In the genomic region with DNA sequence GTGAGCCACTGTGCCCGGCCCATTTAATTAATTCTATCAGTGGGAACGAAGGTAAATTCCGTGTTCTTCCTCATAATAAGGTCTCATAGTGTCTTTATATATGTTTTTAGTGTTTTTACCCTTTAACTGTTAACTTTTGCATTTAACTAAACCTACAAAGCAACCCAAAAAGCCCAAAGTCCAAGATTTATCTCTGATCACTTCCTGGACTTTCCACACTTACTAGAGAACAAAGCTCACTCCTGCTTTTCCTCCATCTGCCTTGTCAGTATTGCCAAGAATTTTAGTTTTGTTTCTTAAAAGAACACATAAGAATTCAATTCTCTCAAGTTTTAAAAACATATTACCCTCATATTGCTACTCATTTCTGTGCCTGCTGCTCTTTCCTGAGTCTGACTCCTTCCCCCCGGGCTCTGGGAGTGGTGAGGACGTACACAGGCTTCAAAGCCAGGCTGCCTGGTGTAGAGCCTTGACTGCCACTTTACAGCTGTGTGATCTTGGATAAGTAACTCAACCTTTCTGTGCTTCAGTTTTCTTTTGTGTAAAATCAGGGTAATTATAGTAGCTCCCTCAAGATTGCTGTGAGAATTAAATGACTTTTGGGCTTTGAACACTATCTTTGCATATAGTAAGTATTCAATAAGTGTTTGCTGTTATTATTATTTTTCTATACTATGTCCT, we compare ENCODE assay signal across 20 cellular contexts. TPM values are rescaled to one million over a fixed set of nuclear protein-coding genes. Genes with fewer than 3 reads are reported as not detected.
A peak's percentile ranks its signal among the peaks of the same experiment; 100 is the strongest.
DNase-seq lines count a peak whose midpoint lies in the region; ATAC-seq, FAIRE-seq and TF ChIP-seq lines count a peak whose summit lies in the region.
"Had no signal": no experiment of that assay in that cellular context is flagged by ENCODE, and none has a peak within 500 bp of the region (broad histone marks: within the 10 kb centered on the region; RNA-seq: fewer than 3 reads in every experiment).

No MANE protein-coding gene starts in this region.

- H3K4me1 ChIP-seq in K562 (replicated peaks in 1 of 2; ENCODE audit: control insufficient read depth in 2 of 2, insufficient read depth in 2 of 2, low read length in 2 of 2): no peaks in the 10 kb centered on the region
- H3K4me1 ChIP-seq in pancreas: no peaks in the 10 kb centered on the region
- H3K4me1 ChIP-seq in endodermal cell (ENCODE audit: control insufficient read depth, insufficient read depth, low read length): no peaks in the 10 kb centered on the region
- H3K4me1 ChIP-seq: A549 had no signal

- no peaks in the 10 kb centered on the region for H3K79me2 ChIP-seq in K562 (ENCODE audit: control insufficient read depth, insufficient read depth, low read length)

- H3K4me1 Mint-ChIP-seq in activated T-cell treated with anti-CD3 and anti-CD28 coated beads, Interleukin-2, amount 50 U/mL, for 4 hours (ENCODE audit: low read depth): peaks cover 23% of the 10 kb centered on the region
- H3K4me1 Mint-ChIP-seq in endodermal cell: no peaks in the 10 kb centered on the region

- BruUV-seq in K562 (replicated peaks; lab: Mats Ljungman, UMichigan): no TSS peak

- no peak for TF ChIP-seq RAD21 in K562 (CRISPR knock-in tag; conservative IDR thresholded peaks at IDR 0.05 in 1 of 2, IDR thresholded peaks at IDR 0.05 in 1 of 2)

- H3K27me3 Mint-ChIP-seq in activated T-cell treated with anti-CD3 and anti-CD28 coated beads, Interleukin-2, amount 50 U/mL, for 4 hours (ENCODE audit: low read depth): no peaks in the 10 kb centered on the region
- peaks cover 8% of the 10 kb centered on the region for H3K27me3 Mint-ChIP-seq in endodermal cell (ENCODE audit: insufficient read depth)
- H3K27me3 Mint-ChIP-seq: CD4-positive, alpha-beta T cell had no signal

- WGBS in K562 (ENCODE audit: insufficient coverage, low coverage, missing lambda C conversion rate): under 1% methylated on average over 5 of the region's 5 CpGs
- 37 to 41% methylated on average over 5 of the region's 5 CpGs for whole genome bisulfite sequencing in pancreas, 2 donors
- 80 to 90% methylated on average over 1 to 2 of the region's 5 CpGs for WGBS in endodermal cell (ENCODE audit: insufficient coverage in 1 of 2, insufficient read length in 1 of 2), 2 experiments

- H3K27me3 ChIP-seq in K562 (ENCODE audit: control insufficient read depth in 2 of 2, insufficient read depth in 2 of 2, low read length in 2 of 2) (peaks cover 3 to 13% of the 10 kb centered on the region in 2 experiments; a peak in 1 of 5 replicates), pancreas (no peaks in the 10 kb centered on the region), endodermal cell (ENCODE audit: control insufficient read depth, insufficient read depth, low read length, poor library complexity, severe bottlenecking) (no peaks in the 10 kb centered on the region)

- H3K4me3 Mint-ChIP-seq in activated T-cell treated with anti-CD3 and anti-CD28 coated beads, Interleukin-2, amount 50 U/mL, for 4 hours: peak overlapping the region; percentile 22
- H3K4me3 Mint-ChIP-seq in endodermal cell: no peak overlapping the region
- H3K4me3 Mint-ChIP-seq: HFFc6 had no signal

- intact Hi-C loops in K562 (cut with micrococcal nuclease) (no loop called here), pancreas (cut with DNase I) (no loop called here)

- in situ Hi-C loops in K562 (cut with MboI): no loop called here

- H2AFZ ChIP-seq in K562 (ENCODE audit: low read depth, low read length): no peak overlapping the region

- no peaks in the 10 kb centered on the region for H4K20me1 ChIP-seq in K562 (replicated peaks; ENCODE audit: control insufficient read depth, insufficient read depth, low read length)

- H3K4me3 ChIP-seq in K562: no peak overlapping the region
- H3K4me3 ChIP-seq in pancreas: no peak overlapping the region
- H3K4me3 ChIP-seq in endodermal cell (ENCODE audit: low read length): no peak overlapping the region
- H3K4me3 ChIP-seq: A549 had no signal

- no peak overlapping the region for H3K27ac Mint-ChIP-seq in endodermal cell
- H3K27ac Mint-ChIP-seq: CD4-positive, alpha-beta T cell; HFFc6 had no signal

- FAIRE-seq in K562 (lab: Jason Lieb, UNC) (no peak), pancreas (lab: Jason Lieb, UNC) (no peak)
- FAIRE-seq: A549, HTR-8/SVneo had no signal

- CTCF ChIA-PET in K562 (lab: Yijun Ruan, JAX; ENCODE audit: low intra/inter-chr PET ratio): no interaction called here

- no peak overlapping the region for H3K4me2 ChIP-seq in K562 (ENCODE audit: insufficient read depth, low read length)
- H3K4me2 ChIP-seq: A549 had no signal

- no peaks in the 10 kb centered on the region for H3K9me3 ChIP-seq in K562 (replicated peaks; ENCODE audit: control insufficient read depth, insufficient read depth, low read depth, low read length)
- H3K9me3 ChIP-seq in pancreas: no peaks in the 10 kb centered on the region
- peaks cover 51% of the 10 kb centered on the region for H3K9me3 ChIP-seq in endodermal cell (ENCODE audit: control insufficient read depth, low read length)

- TF ChIP-seq CTCF in K562 (IDR thresholded peaks at IDR 0.05 in 2 of 3, conservative IDR thresholded peaks at IDR 0.05 in 1 of 3; ENCODE audit: insufficient read depth in 2 of 3, low read depth in 1 of 3, low read length in 3 of 3) (no peak), pancreas (IDR thresholded peaks at IDR 0.05) (no peak), endodermal cell (conservative IDR thresholded peaks at IDR 0.05) (no peak)

- H3K27ac ChIP-seq in K562 (ENCODE audit: extremely low read depth, low read depth, low read length) (no peak overlapping the region), pancreas (no peak overlapping the region), endodermal cell (ENCODE audit: low read depth, low read length) (no peak overlapping the region)
- H3K27ac ChIP-seq: 22Rv1, A549, C4-2B had no signal

- H3K9me1 ChIP-seq in K562 (ENCODE audit: control insufficient read depth, insufficient read depth, low read length): no peaks in the 10 kb centered on the region

- H3K9me3 Mint-ChIP-seq in activated T-cell treated with anti-CD3 and anti-CD28 coated beads, Interleukin-2, amount 50 U/mL, for 4 hours: peaks cover 12% of the 10 kb centered on the region
- H3K9me3 Mint-ChIP-seq in endodermal cell: peaks cover 79% of the 10 kb centered on the region

- H3K36me3 ChIP-seq in K562 (ENCODE audit: control insufficient read depth, insufficient read depth, low read length): no peaks in the 10 kb centered on the region
- H3K36me3 ChIP-seq in pancreas: no peaks in the 10 kb centered on the region
- H3K36me3 ChIP-seq in endodermal cell (ENCODE audit: control insufficient read depth, insufficient read depth, low read length): no peaks in the 10 kb centered on the region

- H3K36me3 Mint-ChIP-seq in activated T-cell treated with anti-CD3 and anti-CD28 coated beads, Interleukin-2, amount 50 U/mL, for 4 hours (ENCODE audit: insufficient read depth): peaks cover 8% of the 10 kb centered on the region
- peaks cover 7% of the 10 kb centered on the region for H3K36me3 Mint-ChIP-seq in endodermal cell (ENCODE audit: low read depth)

- no peak for TF ChIP-seq EP300 in K562 (IDR thresholded peaks at IDR 0.05; ENCODE audit: low read length)

- no peak for ATAC-seq in activated T-cell treated with anti-CD3 and anti-CD28 coated beads, Interleukin-2, amount 50 U/mL, for 4 hours
- ATAC-seq in K562 (no peak), left lobe of liver (peak; percentile 88), pancreas (peak; percentile 67 to 81 (median 74))
- ATAC-seq: A549, HCT116 had no signal

- H3K9ac ChIP-seq in K562 (ENCODE audit: insufficient read depth in 1 of 2, low read depth in 2 of 2, low read length in 2 of 2): no peak overlapping the region
- H3K9ac ChIP-seq in endodermal cell (ENCODE audit: extremely low read depth, low read length, poor library complexity, severe bottlenecking): no peak overlapping the region

- no peak for TF ChIP-seq POLR2A in K562 (conservative IDR thresholded peaks at IDR 0.05)

- POLR2A ChIA-PET in K562 (lab: Yijun Ruan, JAX): no interaction called here

- DNase-seq in activated T-cell treated with anti-CD3 and anti-CD28 coated beads, Interleukin-2, amount 50 U/mL, for 4 hours: no peak
- no peak for DNase-seq in activated T-cell treated with anti-CD3 and anti-CD28 coated beads, Interleukin-2, amount 50 U/mL, for 48 hours
- DNase-seq in K562 (ENCODE audit: extremely low read depth in 1 of 4, low spot score in 3 of 4) (no peak), left lobe of liver (ENCODE audit: low spot score) (no peak), pancreas (no peak), endodermal cell (no peak), DMS 273 (lab: John Stamatoyannopoulos, UW; ENCODE audit: unreplicated experiment) (no peak)
- no peak for DNase-seq in activated CD4-positive, alpha-beta T cell treated with anti-CD3 and anti-CD28 coated beads, Interleukin-2, amount 50 U/mL, for 48 hours
- DNase-seq: AML-193; CD4-positive, alpha-beta T cell; DMS79 treated with DMSO at 0.1 percent for 48 hours; GF-D8; GOT3; H7; HFFc6 had no signal

TF ChIP-seq in K562, 482 proteins besides CTCF, POLR2A, EP300 and RAD21 (continues in another document):
- TF ChIP-seq RBM25 (IDR thresholded peaks at IDR 0.05; ENCODE audit: low read depth, low read length, severe bottlenecking) (peak; percentile 60), ZNF121 (CRISPR knock-in tag; conservative IDR thresholded peaks at IDR 0.05) (no peak), DIDO1 (tag; IDR thresholded peaks at IDR 0.05; ENCODE audit: low read depth) (no peak)

RNA-seq across cellular contexts. Expression of a gene that starts 24.9 kb away (rescaled TPM):
- total RNA-seq in activated T-cell treated with anti-CD3 and anti-CD28 coated beads, Interleukin-2, amount 50 U/mL, for 4 hours: 1 to 10 TPM; 2.3 to 3.4 (median 2.7) TPM
- 0.37 and 0.76 TPM in 2 replicates for total RNA-seq in K562 (2011; cell fraction: chromatin; rRNA removed; ENCODE audit: low replicate concordance)
- 0.17 and 0.39 TPM in 2 replicates for total RNA-seq in K562 (2011; cell fraction: nucleolus; rRNA removed)
- total RNA-seq in K562 (2011; cell fraction: nucleoplasm; rRNA removed): 0.37 and 0.84 TPM in 2 replicates
- 0.04 TPM in 1 of 2 replicates, not detected in the other for total RNA-seq in K562 (2014; rRNA removed)
- total RNA-seq in K562 (2014; rRNA removed; fragmentation: Illumina TruSeq; extraction: Trizol): 0.10 and 0.18 TPM in 2 replicates
- 0.08 and 0.11 TPM in 2 replicates for total RNA-seq in K562 (2015; rRNA removed; fragmentation: Illumina TruSeq; extraction: Trizol)
- total RNA-seq in K562 (2021): 0.11 TPM in 2 replicates
- 0.40 and 0.49 TPM in 2 replicates for polyA plus RNA-seq in K562 (2011; rRNA removed)
- polyA plus RNA-seq in K562 (2011; cell fraction: cytosol; rRNA removed): 0.07 and 0.16 TPM in 2 replicates
- polyA plus RNA-seq in K562 (2011; cell fraction: nucleus; rRNA removed): 0.24 and 0.46 TPM in 2 replicates
- polyA plus RNA-seq in K562 (2012): 0.12 and 0.49 TPM in 2 replicates
- polyA plus RNA-seq in K562 (2014; fragmentation: Illumina TruSeq; extraction: Trizol): 0.06 and 0.10 TPM in 2 replicates
- polyA plus RNA-seq in K562 (2014; fragmentation: Nextera tagmentation; extraction: Ambion mirVana): under 1 TPM; 0.04 to 0.11 TPM
- polyA plus RNA-seq in K562 (2014; rRNA removed): 0.04 and 0.36 TPM in 2 replicates
- 0.28 and 0.33 TPM in 2 replicates for polyA minus RNA-seq in K562 (2011; rRNA and poly(A)+ RNA removed)
- polyA minus RNA-seq in K562 (2011; cell fraction: cytosol; rRNA and poly(A)+ RNA removed): not detected in 2 replicates
- polyA minus RNA-seq in K562 (2011; cell fraction: nucleus; rRNA and poly(A)+ RNA removed): 0.13 and 0.78 TPM in 2 replicates
- total RNA-seq in left lobe of liver: 9.3 TPM
- 10 to 100 TPM in 3 of 6 donors, 1 to 10 TPM in 3; 7.1 to 11.5 (median 9.3) TPM for total RNA-seq in pancreas
- polyA plus RNA-seq in pancreas: 1 to 10 TPM; 2.4 to 2.5 TPM
- total RNA-seq in endodermal cell: under 1 TPM; 0.22 to 0.88 TPM
- polyA plus RNA-seq in endodermal cell (2013, experiment 1 of 2): 1.3 TPM
- polyA plus RNA-seq in endodermal cell (2013, experiment 2 of 2): 1.3 TPM

Comparison
In these comparisons a context has a peak if more than half of its experiments do, and no peak if none do; other contexts are left out.
1. ATAC-seq: peak in left lobe of liver (single experiment) and pancreas (4 of 4); none in activated T-cell treated with anti-CD3 and anti-CD28 coated beads, Interleukin-2, amount 50 U/mL, for 4 hours (0 of 2) and K562 (single experiment).